ENCODE assay signal across 18 cellular contexts in the genomic region with DNA sequence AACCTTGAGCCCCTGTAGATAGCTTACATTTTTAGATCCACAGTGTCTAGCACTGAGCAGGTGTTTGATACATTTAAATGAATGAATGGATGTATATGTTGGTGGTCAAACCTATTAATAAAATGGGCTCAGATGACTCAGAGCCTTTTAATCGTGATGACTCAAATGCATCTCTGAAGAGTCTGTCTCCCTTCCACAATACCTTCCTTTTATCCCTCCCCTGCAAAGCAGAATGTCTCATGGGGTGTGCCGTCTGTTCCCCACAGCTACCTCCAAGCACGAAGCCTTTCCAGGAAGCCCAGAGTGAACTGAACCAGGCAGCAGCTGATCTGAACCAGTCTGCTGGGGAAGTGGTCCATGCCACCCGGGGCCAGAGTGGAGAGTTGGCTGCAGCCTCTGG.
DNase-seq lines count a peak whose midpoint lies in the region; ATAC-seq, FAIRE-seq and TF ChIP-seq lines count a peak whose summit lies in the region.
"Had no signal": no experiment of that assay in that cellular context is flagged by ENCODE, and none has a peak within 500 bp of the region (broad histone marks: within the 10 kb centered on the region; RNA-seq: fewer than 3 reads in every experiment).

No MANE protein-coding gene starts in this region.

- H3K9me3 ChIP-seq in A549, result no peaks in the 10 kb centered on the region
- H3K9me3 ChIP-seq: body of pancreas, ovary, thyroid gland had no signal

- H3K4me1 Mint-ChIP-seq in glutamatergic neuron (ENCODE audit: low read depth, unreplicated experiment), result peaks cover 18% of the 10 kb centered on the region

- whole genome bisulfite sequencing in A549 (ENCODE audit: missing lambda C conversion rate), result 31% methylated on average over 3 of the region's 4 CpGs

- H3K27me3 Mint-ChIP-seq in glutamatergic neuron (ENCODE audit: unreplicated experiment), result peaks cover 3% of the 10 kb centered on the region

- ATAC-seq in A549 (peak; percentile 11 to 14; a peak in 2 of 6 replicates), HG02678 (IDR thresholded peaks at IDR 0.05; ENCODE audit: unreplicated experiment) (no peak), GM18520 (IDR thresholded peaks at IDR 0.05; ENCODE audit: unreplicated experiment) (no peak)
- ATAC-seq: body of pancreas, T-helper 17 cell had no signal

- H3K36me3 Mint-ChIP-seq in glutamatergic neuron (ENCODE audit: unreplicated experiment), result no peaks in the 10 kb centered on the region

- no peak for TF ChIP-seq EP300 in A549 (IDR thresholded peaks at IDR 0.05)

- H3K4me2 ChIP-seq in A549, result peak overlapping the region; percentile 44

- no peak for TF ChIP-seq POLR2A in A549 (IDR thresholded peaks at IDR 0.05; ENCODE audit: low read length)

- DNase-seq in A549 (ENCODE audit: low read depth in 1 of 2, low spot score in 1 of 2) (peak; percentile 32 to 51), HS-5 (ENCODE audit: low read depth) (peak; percentile 63), hepatic stellate cell (ENCODE audit: low spot score) (peak; percentile 51), glutamatergic neuron (no peak)
- DNase-seq in activated CD4-positive, CD25-positive, alpha-beta regulatory T cell (lab: John Stamatoyannopoulos, UW), result no peak
- DNase-seq: body of pancreas; MM.1S; ovary; stimulated activated CD4-positive, alpha-beta T cell treated with anti-CD3 and anti-CD28 coated beads, Interleukin-12 subunit alpha, Interleukin-12 subunit beta, amount 100 ng/mL, for 4 hours; T-helper 17 cell; thyroid gland had no signal

- peak; percentile 95 for FAIRE-seq in A549 (lab: Jason Lieb, UNC)
- FAIRE-seq: A204.1, D721Med, endometrium had no signal

- peak overlapping the region; percentile 21 to 68; a peak in 5 of 6 replicates for H3K27ac ChIP-seq in A549
- peak overlapping the region; percentile 75 for H3K27ac ChIP-seq in angular gyrus (ENCODE audit: low read depth, low read length)
- H3K27ac ChIP-seq: body of pancreas, ovary, thyroid gland had no signal

- no peak overlapping the region for H3K27ac Mint-ChIP-seq in glutamatergic neuron (ENCODE audit: unreplicated experiment)
- H3K27ac Mint-ChIP-seq: activated T-helper 1 cell treated with anti-CD3 and anti-CD28 coated beads, Interleukin-12 subunit alpha, Interleukin-12 subunit beta, Interleukin-2, Interleukin-4 antibody, amounts not matched to agents 30 ng/mL and 10 ng/mL and 1 ng/mL, durations not matched to agents 14 hours and 24 hours and 36 hours; T-helper 17 cell had no signal

- CTCF ChIA-PET in A549 (lab: Yijun Ruan, JAX), result interaction anchor here (1.3 to 10.1 kb wide), 11 partner anchors 9 to 395 kb away, joined by 3 to 151 read pairs (median 5); no protein-coding TSS in a partner anchor

- H3K4me3 ChIP-seq in A549, result no peak overlapping the region
- H3K4me3 ChIP-seq: body of pancreas, ovary, thyroid gland had no signal

- POLR2A ChIA-PET in A549 (lab: Yijun Ruan, JAX), result interaction anchor here (0.6 to 1.3 kb wide), 3 partner anchors 43 to 309 kb away, joined by 3 to 5 read pairs (median 5); no protein-coding TSS in a partner anchor

- TF ChIP-seq RAD21 in A549 (conservative IDR thresholded peaks at IDR 0.05 in 1 of 2, IDR thresholded peaks at IDR 0.05 in 1 of 2), result no peak

- TF ChIP-seq CTCF in A549 (IDR thresholded peaks at IDR 0.05) (no peak), glutamatergic neuron (IDR thresholded peaks at IDR 0.05; ENCODE audit: partially characterized antibody, unreplicated experiment) (no peak)

- H3K4me1 ChIP-seq in A549, result peaks cover 44% of the 10 kb centered on the region
- H3K4me1 ChIP-seq: body of pancreas had no signal

- H3K9me3 Mint-ChIP-seq in glutamatergic neuron (ENCODE audit: unreplicated experiment), result peaks cover 2% of the 10 kb centered on the region
- H3K9me3 Mint-ChIP-seq: activated T-helper 1 cell treated with anti-CD3 and anti-CD28 coated beads, Interleukin-12 subunit alpha, Interleukin-12 subunit beta, Interleukin-2, Interleukin-4 antibody, amounts not matched to agents 30 ng/mL and 10 ng/mL and 1 ng/mL, durations not matched to agents 14 hours and 24 hours and 36 hours had no signal

- no peak overlapping the region for H3K4me3 Mint-ChIP-seq in glutamatergic neuron (ENCODE audit: unreplicated experiment)
- H3K4me3 Mint-ChIP-seq: activated T-helper 1 cell treated with anti-CD3 and anti-CD28 coated beads, Interleukin-12 subunit alpha, Interleukin-12 subunit beta, Interleukin-2, Interleukin-4 antibody, amounts not matched to agents 30 ng/mL and 10 ng/mL and 1 ng/mL, durations not matched to agents 14 hours and 24 hours and 36 hours; T-helper 17 cell had no signal

TF ChIP-seq in A549, 52 proteins besides CTCF, POLR2A, EP300 and RAD21:
- TF ChIP-seq JUNB (IDR thresholded peaks at IDR 0.05) (peak; percentile 42; the same call in 1 of the 2 replicates), NR3C1 (IDR thresholded peaks at IDR 0.05) (no peak), FOSL2 (IDR thresholded peaks at IDR 0.05) (peak; percentile 44; the same call in 1 of the 2 replicates), FOSL2 (CRISPR knock-in tag; IDR thresholded peaks at IDR 0.05) (peak; percentile 62), EHF (CRISPR knock-in tag; IDR thresholded peaks at IDR 0.05) (no peak)

Comparison
In these comparisons a context has a peak if more than half of its experiments do, and no peak if none do; other contexts are left out.
1. ATAC-seq: peak in A549 (2 of 2); none in HG02678 (single experiment) and GM18520 (single experiment).
2. DNase-seq: peak in A549 (2 of 2), HS-5 (single experiment) and hepatic stellate cell (single experiment); none in activated CD4-positive, CD25-positive, alpha-beta regulatory T cell (0 of 4) and glutamatergic neuron (single experiment).